In the genomic region with DNA sequence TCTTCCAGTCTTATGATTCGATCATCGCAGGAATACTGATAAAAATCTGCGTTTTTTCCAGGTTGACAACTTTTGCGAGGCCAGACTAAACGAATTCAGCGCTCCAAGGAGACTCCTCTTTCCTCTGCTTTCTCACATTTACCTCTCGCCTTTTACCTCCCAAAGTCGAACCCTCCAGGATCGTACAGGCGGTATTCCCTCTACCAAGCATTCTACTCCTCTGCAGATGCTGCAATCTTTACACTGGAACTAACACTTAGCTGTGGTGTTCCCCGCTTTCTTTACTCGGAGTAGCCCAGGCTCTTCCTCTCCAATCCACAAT, we compare ENCODE assay signal across 8 cellular contexts. TPM values are rescaled to one million over a fixed set of nuclear protein-coding genes. Genes with fewer than 3 reads are reported as not detected.
DNase-seq lines count a peak whose midpoint lies in the region; ATAC-seq and TF ChIP-seq lines count a peak whose summit lies in the region.

No MANE protein-coding gene starts in this region.

- peaks cover 0 to 26% of the 10 kb centered on the region in 2 donors for H3K36me3 ChIP-seq in gastroesophageal sphincter

- no peak for TF ChIP-seq EP300 in gastroesophageal sphincter (IDR thresholded peaks at IDR 0.05)

- 0% methylated on average over 12 of the region's 12 CpGs for whole genome bisulfite sequencing in gastroesophageal sphincter (ENCODE audit: low coverage in 1 of 2), 2 donors

- H3K27ac ChIP-seq in gastroesophageal sphincter (peak overlapping the region; percentile 87 to 92 (median 88)), skin epidermis (peak overlapping the region in 20 of 21 experiments; percentile 82 to 99 (median 94))

- no peak for ATAC-seq in gastroesophageal sphincter

- no peaks in the 10 kb centered on the region for H3K27me3 ChIP-seq in gastroesophageal sphincter

- H3K9me3 ChIP-seq in gastroesophageal sphincter = no peaks in the 10 kb centered on the region

- H3K4me3 ChIP-seq in GM12864 (ENCODE audit: low read depth, low read length) = peak overlapping the region; percentile 88
- H3K4me3 ChIP-seq in HFF-Myc (replicated peaks; ENCODE audit: low read depth, low read length) = peak overlapping the region; percentile 98
- peak overlapping the region; percentile 91 to 98 for H3K4me3 ChIP-seq in gastroesophageal sphincter
- H3K4me3 ChIP-seq in skin epidermis = peak overlapping the region; percentile 72 to 97 (median 86)

- DNase-seq in GM12864 (ENCODE audit: low read depth) (no peak), HFF-Myc (ENCODE audit: extremely low read depth, low read depth) (no peak), SW480 (ENCODE audit: low spot score) (peak; percentile 9), GM19238 (ENCODE audit: insufficient read length, low spot score) (no peak), 8988T (no peak)
- no peak for DNase-seq in activated effector memory CD4-positive, alpha-beta T cell treated with anti-CD3 and anti-CD28 coated beads, Interleukin-2, amount 50 U/mL, for 16 hours

- TF ChIP-seq CTCF in GM12864 (IDR thresholded peaks at IDR 0.05; ENCODE audit: low read depth, low read length, missing control alignments) = no peak
- no peak for TF ChIP-seq CTCF in HFF-Myc (IDR thresholded peaks at IDR 0.05; ENCODE audit: low read depth, low read length, missing control alignments)
- TF ChIP-seq CTCF in gastroesophageal sphincter (IDR thresholded peaks at IDR 0.05) = no peak

- peaks cover 4 to 62% (median 19%) of the 10 kb centered on the region in 3 donors for H3K4me1 ChIP-seq in gastroesophageal sphincter

- TF ChIP-seq POLR2A in gastroesophageal sphincter (IDR thresholded peaks at IDR 0.05) = no peak

RNA-seq across cellular contexts. Expression of a gene that starts 0.4 kb away (rescaled TPM):
- total RNA-seq in gastroesophageal sphincter = 10 to 100 TPM; 23.0 to 31.2 (median 27.3) TPM

RNA-seq across cellular contexts. Expression of a gene that starts 0.7 kb away (rescaled TPM):
- total RNA-seq in gastroesophageal sphincter = 10 to 100 TPM; 53.5 to 83.7 (median 68.0) TPM
